Comparison of ENCODE assay signal across 8 cellular contexts in the genomic region with DNA sequence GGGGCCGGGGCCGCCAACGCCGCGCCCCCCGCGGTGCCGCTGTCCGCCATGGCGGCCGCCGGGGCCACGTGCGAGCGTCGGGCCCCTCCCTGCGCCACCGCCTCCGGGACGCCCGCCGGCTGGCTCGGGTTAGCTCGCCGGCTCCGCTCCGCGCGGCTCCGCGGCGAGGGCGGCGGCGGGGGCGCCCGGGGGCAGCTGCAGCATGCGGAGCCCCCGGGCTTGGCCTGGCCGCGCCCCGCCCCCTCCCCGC. TPM values are rescaled to one million over a fixed set of nuclear protein-coding genes. Genes with fewer than 3 reads are reported as not detected.
DNase-seq lines count a peak whose midpoint lies in the region; ATAC-seq and TF ChIP-seq lines count a peak whose summit lies in the region.
"Not testable (repeated sequence)": the region's sequence is repeated elsewhere in the genome, so short reads cannot be mapped to it uniquely, and the experiment has no call there.

No MANE protein-coding gene starts in this region.

- H3K36me3 ChIP-seq in Caco-2 (ENCODE audit: control insufficient read depth, insufficient read depth, low read length); testis (ENCODE audit: low read depth, missing control alignments): not testable (repeated sequence)
- H3K36me3 ChIP-seq in H7 (replicated peaks; ENCODE audit: control insufficient read depth, insufficient read depth, low read length) (peaks cover 10% of the 10 kb centered on the region), HUES6 (ENCODE audit: control insufficient read depth, insufficient read depth, low read length) (peaks cover 19% of the 10 kb centered on the region), brain microvascular endothelial cell (replicated peaks) (peaks cover 11% of the 10 kb centered on the region)

- ATAC-seq in WTC11, left ventricle myocardium superior: not testable (repeated sequence)
- ATAC-seq in natural killer cell treated with Interleukin-12 subunit alpha and Interleukin-12 subunit beta and Interleukin-15 and Interleukin-18, amount 100 ng/mL, for 72 hours = peak; percentile 25 to 48

- not testable (repeated sequence) for DNase-seq in Caco-2; H7; WTC11 (ENCODE audit: low spot score); brain microvascular endothelial cell; natural killer cell treated with Interleukin-12 subunit alpha and Interleukin-12 subunit beta and Interleukin-15 and Interleukin-18, amount 100 ng/mL, for 72 hours (ENCODE audit: low spot score); testis
- DNase-seq in left ventricle myocardium superior = peak; percentile 49

- not testable (repeated sequence) for TF ChIP-seq CTCF in Caco-2 (IDR thresholded peaks at IDR 0.05; ENCODE audit: insufficient read depth in 1 of 2, low read depth in 1 of 2, low read length in 1 of 2, severe bottlenecking in 1 of 2, unreplicated experiment in 1 of 2); WTC11 (IDR thresholded peaks at IDR 0.05); brain microvascular endothelial cell (IDR thresholded peaks at IDR 0.05; ENCODE audit: low read depth, low read length, missing control alignments); testis (IDR thresholded peaks at IDR 0.05)

- not testable (repeated sequence) for H3K9me3 Mint-ChIP-seq in Caco-2 (ENCODE audit: unreplicated experiment); WTC11; natural killer cell treated with Interleukin-12 subunit alpha and Interleukin-12 subunit beta and Interleukin-15 and Interleukin-18, amount 100 ng/mL, for 72 hours

- H3K4me3 ChIP-seq in Caco-2 (ENCODE audit: low read depth, low read length) = peak overlapping the region; percentile 90
- H3K4me3 ChIP-seq in H7 (ENCODE audit: insufficient read depth, low read depth, low read length) = peak overlapping the region; percentile 95
- H3K4me3 ChIP-seq in HUES6 (ENCODE audit: low read depth, low read length) = peak overlapping the region; percentile 81; the same call in 1 of the 2 replicates
- H3K4me3 ChIP-seq in brain microvascular endothelial cell (ENCODE audit: low read depth, low read length) = not testable (repeated sequence)
- H3K4me3 ChIP-seq in testis = peak overlapping the region; percentile 47 to 60

- WGBS in testis, 2 donors = 1% methylated on average over 25 of the region's 43 CpGs; no CpG with 5 or more reads in 1 of the 2 donors

- not testable (repeated sequence) for H3K27ac ChIP-seq in HUES6 (ENCODE audit: low read depth, low read length)
- peak overlapping the region; percentile 73 for H3K27ac ChIP-seq in brain microvascular endothelial cell
- peak overlapping the region in 1 of 2 donors; percentile 68 for H3K27ac ChIP-seq in testis

- H3K4me1 Mint-ChIP-seq in Caco-2 (ENCODE audit: low read depth, unreplicated experiment) = peaks cover 20% of the 10 kb centered on the region
- peaks cover 50% of the 10 kb centered on the region for H3K4me1 Mint-ChIP-seq in WTC11
- H3K4me1 Mint-ChIP-seq in natural killer cell treated with Interleukin-12 subunit alpha and Interleukin-12 subunit beta and Interleukin-15 and Interleukin-18, amount 100 ng/mL, for 72 hours (ENCODE audit: low read depth in 2 of 2) = peaks cover 6 to 29% of the 10 kb centered on the region in 2 donors

- H3K4me3 Mint-ChIP-seq in Caco-2 (ENCODE audit: unreplicated experiment) (peak overlapping the region; percentile 97), WTC11 (peak overlapping the region; percentile 88)
- H3K4me3 Mint-ChIP-seq in natural killer cell treated with Interleukin-12 subunit alpha and Interleukin-12 subunit beta and Interleukin-15 and Interleukin-18, amount 100 ng/mL, for 72 hours = peak overlapping the region; percentile 82

- H3K9me3 ChIP-seq in Caco-2; HUES6 (ENCODE audit: control insufficient read depth, insufficient read depth, low read depth, low read length); testis: not testable (repeated sequence)

- CTCF ChIA-PET in Caco-2 (lab: Charles Lee) (interaction anchor here (1.0 to 1.5 kb wide), 5 partner anchors 9 to 307 kb away, joined by 3 to 5 read pairs (median 3); a partner anchor contains a TSS), WTC11 (lab: Charles Lee) (interaction anchor here (0.8 to 2.1 kb wide), 8 partner anchors 21 to 108 kb away, joined by 3 to 11 read pairs (median 6); a partner anchor contains a TSS)

- BruUV-seq in Caco-2 (replicated peaks; lab: Mats Ljungman, UMichigan) = not testable (repeated sequence)

- intact Hi-C loops in Caco-2 (cut with micrococcal nuclease; ENCODE audit: unreplicated experiment); left ventricle myocardium superior (cut with micrococcal nuclease); testis (cut with DNase I; ENCODE audit: low total_unique reads): not testable (repeated sequence)

- H3K27ac Mint-ChIP-seq in Caco-2 (ENCODE audit: unreplicated experiment) = peak overlapping the region; percentile 90
- H3K27ac Mint-ChIP-seq in WTC11 = not testable (repeated sequence)
- H3K27ac Mint-ChIP-seq in natural killer cell treated with Interleukin-12 subunit alpha and Interleukin-12 subunit beta and Interleukin-15 and Interleukin-18, amount 100 ng/mL, for 72 hours = peak overlapping the region; percentile 72 to 81

- H3K4me1 ChIP-seq in Caco-2 (peaks cover 32% of the 10 kb centered on the region), HUES6 (ENCODE audit: control insufficient read depth, insufficient read depth, low read length) (peaks cover 47% of the 10 kb centered on the region), testis (peaks cover 45% of the 10 kb centered on the region)

- POLR2A ChIA-PET in Caco-2 (lab: Charles Lee) (interaction anchor here (0.5 to 2.0 kb wide), 4 partner anchors 23 to 71 kb away, joined by 3 to 22 read pairs (median 4); a partner anchor contains a TSS), WTC11 (lab: Charles Lee) (interaction anchor here (0.7 to 1.7 kb wide), 5 partner anchors 20 to 464 kb away, joined by 3 to 7 read pairs (median 3); a partner anchor contains a TSS)

- not testable (repeated sequence) for H3K27me3 ChIP-seq in Caco-2 (replicated peaks; ENCODE audit: control insufficient read depth, insufficient read depth, low read length); H7 (ENCODE audit: control insufficient read depth, insufficient read depth, low read length); HUES6 (ENCODE audit: control insufficient read depth, insufficient read depth, low read length); brain microvascular endothelial cell (replicated peaks); testis

- not testable (repeated sequence) for TF ChIP-seq POLR2A in testis (IDR thresholded peaks at IDR 0.05)

- H3K27me3 Mint-ChIP-seq in Caco-2 (ENCODE audit: insufficient read depth, unreplicated experiment); WTC11 (ENCODE audit: low read depth); natural killer cell treated with Interleukin-12 subunit alpha and Interleukin-12 subunit beta and Interleukin-15 and Interleukin-18, amount 100 ng/mL, for 72 hours: not testable (repeated sequence)

- H3K9ac ChIP-seq in HUES6 (ENCODE audit: low read length) = peak overlapping the region; percentile 84

- in situ Hi-C loops in brain microvascular endothelial cell (cut with HindIII; ENCODE audit: low pct_ligation_motif_present, low sequenced_read_pairs) = not testable (repeated sequence)

- H3K36me3 Mint-ChIP-seq in Caco-2 (ENCODE audit: insufficient read depth, unreplicated experiment) = peaks cover 52% of the 10 kb centered on the region
- H3K36me3 Mint-ChIP-seq in WTC11; natural killer cell treated with Interleukin-12 subunit alpha and Interleukin-12 subunit beta and Interleukin-15 and Interleukin-18, amount 100 ng/mL, for 72 hours: not testable (repeated sequence)

RNA-seq across cellular contexts. Expression of a gene that starts 0.2 kb away (rescaled TPM):
- 162 and 185 TPM in 2 replicates for total RNA-seq in Caco-2 (2022)
- 461 and 540 TPM in 2 replicates for total RNA-seq in H7 (2014; rRNA removed; shearing (Covaris generic))
- 435 to 471 TPM (median 458 TPM) in 3 replicates for total RNA-seq in WTC11 (2021)
- 132 TPM for total RNA-seq in left ventricle myocardium superior
- total RNA-seq in natural killer cell treated with Interleukin-12 subunit alpha and Interleukin-12 subunit beta and Interleukin-15 and Interleukin-18, amount 100 ng/mL, for 72 hours = 100 to 1,000 TPM; 130 to 236 TPM
- total RNA-seq in testis = 10 to 100 TPM; 53.4 to 67.3 TPM
- 72.0 TPM for polyA plus RNA-seq in testis (ENCODE audit: insufficient read depth, low read depth, low replicate concordance)

RNA-seq across cellular contexts. Expression of a gene that starts 4.8 kb away (rescaled TPM):
- total RNA-seq in Caco-2 (2022) (37.5 and 40.6 TPM in 2 replicates), WTC11 (2021) (80.0 to 97.4 TPM (median 82.2 TPM) in 3 replicates), left ventricle myocardium superior (12.0 TPM), testis (10 to 100 TPM; 29.6 to 45.4 TPM)
- total RNA-seq in H7 (2014; rRNA removed; shearing (Covaris generic)) = 70.0 and 87.0 TPM in 2 replicates
- 10 to 100 TPM; 13.9 to 16.4 TPM for total RNA-seq in natural killer cell treated with Interleukin-12 subunit alpha and Interleukin-12 subunit beta and Interleukin-15 and Interleukin-18, amount 100 ng/mL, for 72 hours
- 14.2 TPM for polyA plus RNA-seq in testis (ENCODE audit: insufficient read depth, low read depth, low replicate concordance)

RNA-seq across cellular contexts. Expression of a gene that starts 5.7 kb away (rescaled TPM):
- total RNA-seq in Caco-2 (2022) = 70.2 and 76.8 TPM in 2 replicates
- 62.0 and 63.8 TPM in 2 replicates for total RNA-seq in H7 (2014; rRNA removed; shearing (Covaris generic))
- total RNA-seq in WTC11 (2021) = 57.2 to 65.9 TPM (median 61.7 TPM) in 3 replicates
- total RNA-seq in left ventricle myocardium superior = 50.0 TPM
- 10 to 100 TPM; 33.1 to 53.5 TPM for total RNA-seq in natural killer cell treated with Interleukin-12 subunit alpha and Interleukin-12 subunit beta and Interleukin-15 and Interleukin-18, amount 100 ng/mL, for 72 hours
- total RNA-seq in testis = 100 to 1,000 TPM; 151 to 159 TPM
- 159 TPM for polyA plus RNA-seq in testis (ENCODE audit: insufficient read depth, low read depth, low replicate concordance)

RNA-seq across cellular contexts. Expression of a gene that starts 12.2 kb away (rescaled TPM):
- 60.6 and 61.7 TPM in 2 replicates for total RNA-seq in Caco-2 (2022)
- total RNA-seq in H7 (2014; rRNA removed; shearing (Covaris generic)) = 17.6 and 22.4 TPM in 2 replicates
- 51.7 to 62.2 TPM (median 59.7 TPM) in 3 replicates for total RNA-seq in WTC11 (2021)
- 305 TPM for total RNA-seq in left ventricle myocardium superior
- 10 to 100 TPM; 38.7 to 42.3 TPM for total RNA-seq in natural killer cell treated with Interleukin-12 subunit alpha and Interleukin-12 subunit beta and Interleukin-15 and Interleukin-18, amount 100 ng/mL, for 72 hours
- 10 to 100 TPM; 19.1 to 47.8 TPM for total RNA-seq in testis
- polyA plus RNA-seq in testis (ENCODE audit: insufficient read depth, low read depth, low replicate concordance) = 57.3 TPM

RNA-seq across cellular contexts. Expression of a gene that starts 16.2 kb away (rescaled TPM):
- total RNA-seq in Caco-2 (2022) (22.3 and 22.9 TPM in 2 replicates), WTC11 (2021) (26.0 to 27.2 TPM (median 27.1 TPM) in 3 replicates), left ventricle myocardium superior (59.1 TPM), testis (100 to 1,000 TPM; 105 to 254 TPM)
- total RNA-seq in H7 (2014; rRNA removed; shearing (Covaris generic)) = 12.0 and 18.0 TPM in 2 replicates
- 10 to 100 TPM; 31.2 to 33.0 TPM for total RNA-seq in natural killer cell treated with Interleukin-12 subunit alpha and Interleukin-12 subunit beta and Interleukin-15 and Interleukin-18, amount 100 ng/mL, for 72 hours
- polyA plus RNA-seq in testis (ENCODE audit: insufficient read depth, low read depth, low replicate concordance) = 303 TPM
